Comparison of ENCODE assay signal across 1 cellular context in the genomic region with DNA sequence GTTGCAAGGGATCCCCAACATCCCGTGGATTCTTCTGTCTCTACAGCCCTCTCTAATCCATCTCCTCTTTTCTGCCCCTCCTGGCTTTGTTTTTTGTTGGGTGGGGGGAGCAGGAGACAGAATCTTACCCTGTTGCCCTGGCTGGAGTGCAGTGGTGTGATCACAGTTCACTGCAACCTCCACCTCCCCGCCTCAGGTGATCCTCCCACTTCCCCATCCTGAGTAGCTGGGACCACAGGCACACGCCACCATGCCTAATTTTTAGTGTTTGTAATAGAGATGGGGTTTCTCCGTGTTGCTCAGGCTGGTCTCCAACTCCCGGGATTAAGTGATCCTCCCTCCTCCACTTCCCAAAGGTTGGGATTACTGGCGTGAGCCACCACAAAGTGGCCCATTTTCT.
TF ChIP-seq lines count a peak whose summit lies in the region.

No MANE protein-coding gene starts in this region.

TF ChIP-seq in K562, 482 proteins besides CTCF, POLR2A, EP300 and RAD21:
- TF ChIP-seq ZNF436 (CRISPR knock-in tag; IDR thresholded peaks at IDR 0.05) (no peak), ZNF133 (CRISPR knock-in tag; IDR thresholded peaks at IDR 0.05) (no peak), ZBTB34 (CRISPR knock-in tag; IDR thresholded peaks at IDR 0.05) (no peak), KDM1A (IDR thresholded peaks at IDR 0.05) (no peak), ZC3H8 (IDR thresholded peaks at IDR 0.05) (no peak), MXD1 (CRISPR knock-in tag; IDR thresholded peaks at IDR 0.05; ENCODE audit: borderline replicate concordance, poor library complexity, severe bottlenecking) (no peak), ZBTB9 (CRISPR knock-in tag; IDR thresholded peaks at IDR 0.05) (no peak), PCBP1 (IDR thresholded peaks at IDR 0.05; ENCODE audit: low read depth, low read length, poor library complexity, severe bottlenecking) (no peak), ZNF143 (CRISPR knock-in tag; IDR thresholded peaks at IDR 0.05) (no peak), JUNB (CRISPR knock-in tag; conservative IDR thresholded peaks at IDR 0.05) (no peak), SNAPC5 (CRISPR knock-in tag; IDR thresholded peaks at IDR 0.05) (no peak), CTCFL (IDR thresholded peaks at IDR 0.05; ENCODE audit: borderline replicate concordance, insufficient read depth, low read depth, low read length, poor library complexity, severe bottlenecking) (no peak), ZKSCAN1 (IDR thresholded peaks at IDR 0.05; ENCODE audit: low read depth, low read length) (no peak), CREB1 (IDR thresholded peaks at IDR 0.05) (no peak), CREB1 (CRISPR knock-in tag; IDR thresholded peaks at IDR 0.05) (no peak), E2F8 (IDR thresholded peaks at IDR 0.05; ENCODE audit: low read depth, partially characterized antibody) (no peak)
- TF ChIP-seq, protein P1, sequence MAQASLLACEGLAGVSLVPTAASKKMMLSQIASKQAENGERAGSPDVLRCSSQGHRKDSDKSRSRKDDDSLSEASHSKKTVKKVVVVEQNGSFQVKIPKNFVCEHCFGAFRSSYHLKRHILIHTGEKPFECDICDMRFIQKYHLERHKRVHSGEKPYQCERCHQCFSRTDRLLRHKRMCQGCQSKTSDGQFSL (CRISPR knock-in tag; IDR thresholded peaks at IDR 0.05) = no peak
- TF ChIP-seq, protein P1 (tag; IDR thresholded peaks at IDR 0.05) = no peak
- TF ChIP-seq, protein P2, sequence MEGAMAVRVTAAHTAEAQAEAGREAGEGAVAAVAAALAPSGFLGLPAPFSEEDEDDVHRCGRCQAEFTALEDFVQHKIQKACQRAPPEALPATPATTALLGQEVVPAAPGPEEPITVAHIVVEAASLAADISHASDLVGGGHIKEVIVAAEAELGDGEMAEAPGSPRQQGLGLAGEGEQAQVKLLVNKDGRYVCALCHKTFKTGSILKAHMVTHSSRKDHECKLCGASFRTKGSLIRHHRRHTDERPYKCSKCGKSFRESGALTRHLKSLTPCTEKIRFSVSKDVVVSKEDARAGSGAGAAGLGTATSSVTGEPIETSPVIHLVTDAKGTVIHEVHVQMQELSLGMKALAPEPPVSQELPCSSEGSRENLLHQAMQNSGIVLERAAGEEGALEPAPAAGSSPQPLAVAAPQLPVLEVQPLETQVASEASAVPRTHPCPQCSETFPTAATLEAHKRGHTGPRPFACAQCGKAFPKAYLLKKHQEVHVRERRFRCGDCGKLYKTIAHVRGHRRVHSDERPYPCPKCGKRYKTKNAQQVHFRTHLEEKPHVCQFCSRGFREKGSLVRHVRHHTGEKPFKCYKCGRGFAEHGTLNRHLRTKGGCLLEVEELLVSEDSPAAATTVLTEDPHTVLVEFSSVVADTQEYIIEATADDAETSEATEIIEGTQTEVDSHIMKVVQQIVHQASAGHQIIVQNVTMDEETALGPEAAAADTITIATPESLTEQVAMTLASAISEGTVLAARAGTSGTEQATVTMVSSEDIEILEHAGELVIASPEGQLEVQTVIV (CRISPR knock-in tag; IDR thresholded peaks at IDR 0.05; ENCODE audit: borderline replicate concordance) = no peak
- TF ChIP-seq, protein P3, sequence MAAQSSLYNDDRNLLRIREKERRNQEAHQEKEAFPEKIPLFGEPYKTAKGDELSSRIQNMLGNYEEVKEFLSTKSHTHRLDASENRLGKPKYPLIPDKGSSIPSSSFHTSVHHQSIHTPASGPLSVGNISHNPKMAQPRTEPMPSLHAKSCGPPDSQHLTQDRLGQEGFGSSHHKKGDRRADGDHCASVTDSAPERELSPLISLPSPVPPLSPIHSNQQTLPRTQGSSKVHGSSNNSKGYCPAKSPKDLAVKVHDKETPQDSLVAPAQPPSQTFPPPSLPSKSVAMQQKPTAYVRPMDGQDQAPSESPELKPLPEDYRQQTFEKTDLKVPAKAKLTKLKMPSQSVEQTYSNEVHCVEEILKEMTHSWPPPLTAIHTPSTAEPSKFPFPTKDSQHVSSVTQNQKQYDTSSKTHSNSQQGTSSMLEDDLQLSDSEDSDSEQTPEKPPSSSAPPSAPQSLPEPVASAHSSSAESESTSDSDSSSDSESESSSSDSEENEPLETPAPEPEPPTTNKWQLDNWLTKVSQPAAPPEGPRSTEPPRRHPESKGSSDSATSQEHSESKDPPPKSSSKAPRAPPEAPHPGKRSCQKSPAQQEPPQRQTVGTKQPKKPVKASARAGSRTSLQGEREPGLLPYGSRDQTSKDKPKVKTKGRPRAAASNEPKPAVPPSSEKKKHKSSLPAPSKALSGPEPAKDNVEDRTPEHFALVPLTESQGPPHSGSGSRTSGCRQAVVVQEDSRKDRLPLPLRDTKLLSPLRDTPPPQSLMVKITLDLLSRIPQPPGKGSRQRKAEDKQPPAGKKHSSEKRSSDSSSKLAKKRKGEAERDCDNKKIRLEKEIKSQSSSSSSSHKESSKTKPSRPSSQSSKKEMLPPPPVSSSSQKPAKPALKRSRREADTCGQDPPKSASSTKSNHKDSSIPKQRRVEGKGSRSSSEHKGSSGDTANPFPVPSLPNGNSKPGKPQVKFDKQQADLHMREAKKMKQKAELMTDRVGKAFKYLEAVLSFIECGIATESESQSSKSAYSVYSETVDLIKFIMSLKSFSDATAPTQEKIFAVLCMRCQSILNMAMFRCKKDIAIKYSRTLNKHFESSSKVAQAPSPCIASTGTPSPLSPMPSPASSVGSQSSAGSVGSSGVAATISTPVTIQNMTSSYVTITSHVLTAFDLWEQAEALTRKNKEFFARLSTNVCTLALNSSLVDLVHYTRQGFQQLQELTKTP (IDR thresholded peaks at IDR 0.05; ENCODE audit: low read depth in 1 of 2, partially characterized antibody in 2 of 2) = no peak
- TF ChIP-seq, protein P4, sequence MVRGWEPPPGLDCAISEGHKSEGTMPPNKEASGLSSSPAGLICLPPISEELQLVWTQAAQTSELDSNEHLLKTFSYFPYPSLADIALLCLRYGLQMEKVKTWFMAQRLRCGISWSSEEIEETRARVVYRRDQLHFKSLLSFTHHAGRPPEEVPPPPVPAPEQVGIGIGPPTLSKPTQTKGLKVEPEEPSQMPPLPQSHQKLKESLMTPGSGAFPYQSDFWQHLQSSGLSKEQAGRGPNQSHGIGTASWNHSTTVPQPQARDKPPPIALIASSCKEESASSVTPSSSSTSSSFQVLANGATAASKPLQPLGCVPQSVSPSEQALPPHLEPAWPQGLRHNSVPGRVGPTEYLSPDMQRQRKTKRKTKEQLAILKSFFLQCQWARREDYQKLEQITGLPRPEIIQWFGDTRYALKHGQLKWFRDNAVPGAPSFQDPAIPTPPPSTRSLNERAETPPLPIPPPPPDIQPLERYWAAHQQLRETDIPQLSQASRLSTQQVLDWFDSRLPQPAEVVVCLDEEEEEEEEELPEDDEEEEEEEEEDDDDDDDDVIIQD (CRISPR knock-in tag; IDR thresholded peaks at IDR 0.05) = no peak
